6 cellular contexts compared by ENCODE assay signal in genomic region chr6:124799638-124800037, GRCh38.
"Had no signal": no experiment of that assay in that cellular context is flagged by ENCODE, and none has a peak within 500 bp of the region (broad histone marks: within the 10 kb centered on the region; RNA-seq: fewer than 3 reads in every experiment).

No MANE protein-coding gene starts in this region.

- DNase-seq: GOT3, H9, HCEC 1CT, KG1 had no signal

- FAIRE-seq: H54 had no signal

- H3K27ac ChIP-seq: HL-60 had no signal
